8 cellular contexts compared by ENCODE assay signal in the genomic region with DNA sequence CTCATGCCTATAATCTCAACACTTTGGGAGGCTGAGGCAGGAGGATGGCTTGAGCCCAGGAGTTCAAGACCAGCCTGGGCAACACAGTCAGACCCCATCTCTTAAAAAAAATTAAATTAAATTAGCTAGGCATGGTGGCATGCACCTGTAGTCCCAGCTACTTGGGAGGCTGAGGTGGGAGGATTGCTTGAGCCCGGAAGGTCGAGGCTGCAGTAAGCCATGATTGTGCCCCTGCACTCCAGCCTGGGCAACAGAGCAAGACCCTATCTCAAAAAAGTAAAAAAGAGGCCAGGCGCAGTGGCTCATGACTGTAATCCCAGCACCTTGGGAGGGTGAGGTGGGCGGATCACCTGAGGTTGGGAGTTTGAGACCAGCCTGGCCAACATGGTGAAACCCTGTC. TPM values are rescaled to one million over a fixed set of nuclear protein-coding genes. Genes with fewer than 3 reads are reported as not detected.
A peak's percentile ranks its signal among the peaks of the same experiment; 100 is the strongest.
DNase-seq lines count a peak whose midpoint lies in the region; ATAC-seq and TF ChIP-seq lines count a peak whose summit lies in the region.
"Not testable (repeated sequence)": the region's sequence is repeated elsewhere in the genome, so short reads cannot be mapped to it uniquely, and the experiment has no call there.

No MANE protein-coding gene starts in this region.

- not testable (repeated sequence) for DNase-seq in activated T-cell treated with anti-CD3 and anti-CD28 coated beads, Interleukin-2, amount 50 U/mL, for 24 hours; ascending aorta (ENCODE audit: low spot score in 2 of 2); right atrium auricular region (ENCODE audit: low spot score); gastrocnemius medialis; stomach; upper lobe of right lung

- peak overlapping the region; percentile 94 for H3K27ac Mint-ChIP-seq in activated T-cell treated with anti-CD3 and anti-CD28 coated beads, Interleukin-2, amount 50 U/mL, for 24 hours
- H3K27ac Mint-ChIP-seq in dendritic cell treated with granulocyte-macrophage colony-stimulating factor and Interleukin-4, amounts not matched to agents 40 ng/mL and 50 ng/mL, for 4 days, result peak overlapping the region; percentile 88

- not testable (repeated sequence) for H3K27me3 Mint-ChIP-seq in activated T-cell treated with anti-CD3 and anti-CD28 coated beads, Interleukin-2, amount 50 U/mL, for 24 hours
- H3K27me3 Mint-ChIP-seq in dendritic cell treated with granulocyte-macrophage colony-stimulating factor and Interleukin-4, amounts not matched to agents 40 ng/mL and 50 ng/mL, for 4 days, result peaks cover 33% of the 10 kb centered on the region

- not testable (repeated sequence) for H3K4me3 Mint-ChIP-seq in activated T-cell treated with anti-CD3 and anti-CD28 coated beads, Interleukin-2, amount 50 U/mL, for 24 hours; dendritic cell treated with granulocyte-macrophage colony-stimulating factor and Interleukin-4, amounts not matched to agents 40 ng/mL and 50 ng/mL, for 4 days

- TF ChIP-seq CTCF in HEK293 (tag by site-specific recombination; IDR thresholded peaks at IDR 0.05); ascending aorta (IDR thresholded peaks at IDR 0.05); right atrium auricular region (IDR thresholded peaks at IDR 0.05); gastrocnemius medialis (IDR thresholded peaks at IDR 0.05 in 4 of 5, conservative IDR thresholded peaks at IDR 0.05 in 1 of 5); stomach (IDR thresholded peaks at IDR 0.05); upper lobe of right lung (IDR thresholded peaks at IDR 0.05): not testable (repeated sequence)

- not testable (repeated sequence) for H3K9me3 ChIP-seq in HEK293 (ENCODE audit: control insufficient read depth, insufficient read depth, low read depth, low read length); ascending aorta; right atrium auricular region; gastrocnemius medialis; stomach; upper lobe of right lung

- CTCF ChIA-PET in HEK293 (lab: Yijun Ruan, JAX), result interaction anchor here (0.7 to 1.3 kb wide), 3 partner anchors 11 to 250 kb away, joined by 4 to 7 read pairs (median 6); no protein-coding TSS in a partner anchor

- H3K4me1 ChIP-seq in HEK293 (ENCODE audit: control insufficient read depth, insufficient read depth, low read length), result not testable (repeated sequence)
- H3K4me1 ChIP-seq in ascending aorta (peaks cover 18 to 50% of the 10 kb centered on the region in 2 donors), right atrium auricular region (peaks cover 0 to 60% of the 10 kb centered on the region in 2 donors), gastrocnemius medialis (peaks cover 27 to 36% of the 10 kb centered on the region in 2 donors), stomach (peaks cover 46 to 67% (median 56%) of the 10 kb centered on the region in 4 donors), upper lobe of right lung (peaks cover 43% of the 10 kb centered on the region)

- WGBS in stomach, 5 donors, result 98 to 100% (median 98%) methylated on average over 4 of the region's 4 CpGs

- H3K27me3 ChIP-seq in ascending aorta, right atrium auricular region, gastrocnemius medialis, stomach, upper lobe of right lung: not testable (repeated sequence)

- H3K4me3 ChIP-seq in HEK293 (ENCODE audit: low read depth, low read length); ascending aorta; right atrium auricular region; gastrocnemius medialis; stomach; upper lobe of right lung: not testable (repeated sequence)

- H3K27ac ChIP-seq in HEK293 (ENCODE audit: extremely low read depth, low read depth, low read length), result not testable (repeated sequence)
- peak overlapping the region; percentile 87 to 90 for H3K27ac ChIP-seq in ascending aorta
- peak overlapping the region; percentile 78 to 85 for H3K27ac ChIP-seq in right atrium auricular region
- peak overlapping the region in 3 of 4 donors; percentile 78 to 82 (median 82) for H3K27ac ChIP-seq in gastrocnemius medialis
- peak overlapping the region in 4 of 5 donors; percentile 71 to 88 (median 78) for H3K27ac ChIP-seq in stomach
- H3K27ac ChIP-seq in upper lobe of right lung, result peak overlapping the region; percentile 93

- POLR2A ChIA-PET in HEK293 (lab: Yijun Ruan, JAX), result not testable (repeated sequence)

- TF ChIP-seq POLR2A in gastrocnemius medialis (IDR thresholded peaks at IDR 0.05); stomach (IDR thresholded peaks at IDR 0.05): not testable (repeated sequence)

- not testable (repeated sequence) for TF ChIP-seq EP300 in stomach (IDR thresholded peaks at IDR 0.05)

- peaks cover 67% of the 10 kb centered on the region for H3K4me1 Mint-ChIP-seq in activated T-cell treated with anti-CD3 and anti-CD28 coated beads, Interleukin-2, amount 50 U/mL, for 24 hours (ENCODE audit: low read depth)
- H3K4me1 Mint-ChIP-seq in dendritic cell treated with granulocyte-macrophage colony-stimulating factor and Interleukin-4, amounts not matched to agents 40 ng/mL and 50 ng/mL, for 4 days (ENCODE audit: low read depth), result peaks cover 49% of the 10 kb centered on the region

- ATAC-seq in gastrocnemius medialis, upper lobe of right lung: not testable (repeated sequence)

- H3K36me3 Mint-ChIP-seq in activated T-cell treated with anti-CD3 and anti-CD28 coated beads, Interleukin-2, amount 50 U/mL, for 24 hours (ENCODE audit: low read depth), result peaks cover 87% of the 10 kb centered on the region
- not testable (repeated sequence) for H3K36me3 Mint-ChIP-seq in dendritic cell treated with granulocyte-macrophage colony-stimulating factor and Interleukin-4, amounts not matched to agents 40 ng/mL and 50 ng/mL, for 4 days (ENCODE audit: low read depth)

- H3K36me3 ChIP-seq in HEK293 (ENCODE audit: control insufficient read depth in 2 of 2, insufficient read depth in 1 of 2, low read length in 2 of 2); gastrocnemius medialis; upper lobe of right lung: not testable (repeated sequence)
- H3K36me3 ChIP-seq in ascending aorta (peaks cover 0 to 15% of the 10 kb centered on the region in 2 donors), right atrium auricular region (peaks cover 12% of the 10 kb centered on the region), stomach (peaks cover 0 to 29% (median 12%) of the 10 kb centered on the region in 4 donors)

- in situ Hi-C loops in gastrocnemius medialis (cut with MboI; ENCODE audit: low sequenced_read_pairs in 4 of 4), result not testable (repeated sequence)

- H3K9me3 Mint-ChIP-seq in activated T-cell treated with anti-CD3 and anti-CD28 coated beads, Interleukin-2, amount 50 U/mL, for 24 hours; dendritic cell treated with granulocyte-macrophage colony-stimulating factor and Interleukin-4, amounts not matched to agents 40 ng/mL and 50 ng/mL, for 4 days: not testable (repeated sequence)

- intact Hi-C loops in ascending aorta (cut with DNase I); dendritic cell treated with granulocyte-macrophage colony-stimulating factor and Interleukin-4, amounts not matched to agents 40 ng/mL and 50 ng/mL, for 4 days (cut with micrococcal nuclease); gastrocnemius medialis (cut with DNase I; ENCODE audit: low total_unique reads); stomach (cut with DNase I; ENCODE audit: low total_unique reads); upper lobe of right lung (cut with DNase I): not testable (repeated sequence)

TF ChIP-seq in HEK293, 187 proteins besides CTCF, POLR2A, EP300 and RAD21:
- TF ChIP-seq ZNF121 (tag by site-specific recombination; IDR thresholded peaks at IDR 0.05), result peak; percentile 98

RNA-seq across cellular contexts. Expression of gene ECE1, which starts 8.2 kb away (rescaled TPM):
- total RNA-seq in ascending aorta (336 TPM), right atrium auricular region (100 to 1,000 TPM in 1 of 2 donors, 10 to 100 TPM in 1; 83.7 to 152 TPM), gastrocnemius medialis (10 to 100 TPM; 17.1 to 39.9 (median 26.7) TPM), stomach (100 to 1,000 TPM in 2 of 5 donors, 10 to 100 TPM in 3; 40.2 to 574 (median 71.4) TPM), upper lobe of right lung (108 TPM)
- polyA plus RNA-seq in stomach, result 10 to 100 TPM; 17.6 to 30.9 (median 25.4) TPM
